ENCODE assay signal across 1 cellular context in the genomic region with DNA sequence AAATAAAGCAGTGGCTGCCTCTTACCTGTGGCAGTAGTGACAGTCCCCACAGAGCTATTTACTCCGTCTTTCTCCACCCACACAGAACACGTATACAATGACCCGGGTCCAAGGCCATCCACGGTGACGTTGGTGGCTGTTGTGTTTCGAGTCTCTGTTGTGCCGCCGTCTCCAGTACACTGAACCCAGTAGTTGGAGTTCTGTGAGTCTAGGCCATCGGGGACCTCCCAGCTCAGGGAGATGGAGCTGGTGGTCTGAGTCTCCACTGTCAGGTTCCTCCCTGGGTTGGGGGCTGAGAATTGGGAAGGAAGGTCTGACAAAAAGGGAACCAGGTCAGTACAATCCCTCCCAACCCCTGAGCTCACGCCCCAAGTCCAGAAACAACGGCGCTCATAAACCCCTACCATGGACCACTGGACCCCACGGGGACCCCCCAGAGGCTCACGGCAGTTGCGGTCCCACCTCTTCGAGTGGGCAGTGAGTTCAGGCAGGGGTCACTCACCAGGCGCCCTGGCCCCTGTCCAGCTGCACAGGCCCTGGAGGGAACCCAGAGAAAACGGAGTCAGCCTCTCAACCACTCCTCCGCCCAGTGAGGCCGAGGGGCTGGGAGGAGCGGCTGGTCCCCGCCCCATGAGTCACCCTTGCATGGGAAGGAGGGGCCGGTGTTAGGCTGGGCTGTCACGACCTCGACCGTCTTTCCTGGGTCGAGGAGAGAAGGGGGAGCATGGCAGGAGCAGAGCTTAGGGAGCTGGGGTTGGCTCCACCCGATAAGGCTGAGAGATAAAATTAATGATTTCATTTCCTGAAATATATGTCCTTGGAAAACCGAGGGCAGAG.
A peak's percentile ranks its signal among the peaks of the same experiment; 100 is the strongest.
TF ChIP-seq lines count a peak whose summit lies in the region.

No MANE protein-coding gene starts in this region.

TF ChIP-seq in HepG2, 621 proteins besides CTCF, POLR2A, EP300 and RAD21 (continued from another document and continues in another):
- TF ChIP-seq, protein P1, sequence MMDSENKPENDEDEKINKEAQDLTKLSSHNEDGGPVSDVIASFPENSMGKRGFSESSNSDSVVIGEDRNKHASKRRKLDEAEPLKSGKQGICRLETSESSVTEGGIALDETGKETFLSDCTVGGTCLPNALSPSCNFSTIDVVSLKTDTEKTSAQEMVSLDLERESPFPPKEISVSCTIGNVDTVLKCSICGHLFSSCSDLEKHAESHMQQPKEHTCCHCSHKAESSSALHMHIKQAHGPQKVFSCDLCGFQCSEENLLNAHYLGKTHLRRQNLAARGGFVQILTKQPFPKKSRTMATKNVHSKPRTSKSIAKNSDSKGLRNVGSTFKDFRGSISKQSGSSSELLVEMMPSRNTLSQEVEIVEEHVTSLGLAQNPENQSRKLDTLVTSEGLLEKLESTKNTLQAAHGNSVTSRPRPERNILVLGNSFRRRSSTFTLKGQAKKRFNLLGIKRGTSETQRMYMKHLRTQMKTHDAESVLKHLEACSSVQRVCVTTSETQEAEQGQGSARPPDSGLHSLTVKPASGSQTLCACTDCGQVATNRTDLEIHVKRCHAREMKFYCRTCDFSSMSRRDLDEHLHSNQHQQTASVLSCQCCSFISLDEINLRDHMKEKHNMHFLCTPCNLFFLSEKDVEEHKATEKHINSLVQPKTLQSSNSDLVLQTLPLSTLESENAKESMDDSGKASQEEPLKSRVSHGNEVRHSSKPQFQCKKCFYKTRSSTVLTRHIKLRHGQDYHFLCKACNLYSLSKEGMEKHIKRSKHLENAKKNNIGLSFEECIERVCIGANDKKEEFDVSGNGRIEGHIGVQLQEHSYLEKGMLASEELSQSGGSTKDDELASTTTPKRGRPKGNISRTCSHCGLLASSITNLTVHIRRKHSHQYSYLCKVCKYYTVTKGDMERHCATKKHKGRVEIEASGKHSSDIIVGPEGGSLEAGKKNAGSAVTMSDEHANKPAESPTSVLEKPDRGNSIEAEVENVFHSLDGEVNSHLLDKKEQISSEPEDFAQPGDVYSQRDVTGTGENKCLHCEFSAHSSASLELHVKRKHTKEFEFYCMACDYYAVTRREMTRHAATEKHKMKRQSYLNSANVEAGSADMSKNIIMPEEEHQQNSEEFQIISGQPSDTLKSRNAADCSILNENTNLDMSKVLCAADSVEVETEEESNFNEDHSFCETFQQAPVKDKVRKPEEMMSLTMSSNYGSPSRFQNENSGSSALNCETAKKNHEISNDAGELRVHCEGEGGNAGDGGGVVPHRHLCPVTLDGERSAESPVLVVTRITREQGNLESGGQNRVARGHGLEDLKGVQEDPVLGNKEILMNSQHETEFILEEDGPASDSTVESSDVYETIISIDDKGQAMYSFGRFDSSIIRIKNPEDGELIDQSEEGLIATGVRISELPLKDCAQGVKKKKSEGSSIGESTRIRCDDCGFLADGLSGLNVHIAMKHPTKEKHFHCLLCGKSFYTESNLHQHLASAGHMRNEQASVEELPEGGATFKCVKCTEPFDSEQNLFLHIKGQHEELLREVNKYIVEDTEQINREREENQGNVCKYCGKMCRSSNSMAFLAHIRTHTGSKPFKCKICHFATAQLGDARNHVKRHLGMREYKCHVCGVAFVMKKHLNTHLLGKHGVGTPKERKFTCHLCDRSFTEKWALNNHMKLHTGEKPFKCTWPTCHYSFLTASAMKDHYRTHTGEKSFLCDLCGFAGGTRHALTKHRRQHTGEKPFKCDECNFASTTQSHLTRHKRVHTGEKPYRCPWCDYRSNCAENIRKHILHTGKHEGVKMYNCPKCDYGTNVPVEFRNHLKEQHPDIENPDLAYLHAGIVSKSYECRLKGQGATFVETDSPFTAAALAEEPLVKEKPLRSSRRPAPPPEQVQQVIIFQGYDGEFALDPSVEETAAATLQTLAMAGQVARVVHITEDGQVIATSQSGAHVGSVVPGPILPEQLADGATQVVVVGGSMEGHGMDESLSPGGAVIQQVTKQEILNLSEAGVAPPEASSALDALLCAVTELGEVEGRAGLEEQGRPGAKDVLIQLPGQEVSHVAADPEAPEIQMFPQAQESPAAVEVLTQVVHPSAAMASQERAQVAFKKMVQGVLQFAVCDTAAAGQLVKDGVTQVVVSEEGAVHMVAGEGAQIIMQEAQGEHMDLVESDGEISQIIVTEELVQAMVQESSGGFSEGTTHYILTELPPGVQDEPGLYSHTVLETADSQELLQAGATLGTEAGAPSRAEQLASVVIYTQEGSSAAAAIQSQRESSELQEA (CRISPR knock-in tag; IDR thresholded peaks at IDR 0.05; ENCODE audit: not compliant biosample characterization), result peak; percentile 86
- TF ChIP-seq ZNF337 (CRISPR knock-in tag; IDR thresholded peaks at IDR 0.05; ENCODE audit: borderline replicate concordance, low read depth) (peak; percentile 86; the same call in 1 of the 2 replicates), SP4 (CRISPR knock-in tag; IDR thresholded peaks at IDR 0.05) (no peak), LCORL (IDR thresholded peaks at IDR 0.05) (no peak), LCORL (CRISPR knock-in tag; IDR thresholded peaks at IDR 0.05) (peak; percentile 50; the same call in 1 of the 2 replicates), SP5 (CRISPR knock-in tag; IDR thresholded peaks at IDR 0.05; ENCODE audit: borderline replicate concordance, low read depth) (peak; percentile 98), TCF12 (IDR thresholded peaks at IDR 0.05) (no peak), TCF12 (CRISPR knock-in tag; IDR thresholded peaks at IDR 0.05) (peak; percentile 57; the same call in 1 of the 2 replicates), ZNF770 (CRISPR knock-in tag; IDR thresholded peaks at IDR 0.05) (peak; percentile 86), ZSCAN30 (CRISPR knock-in tag; IDR thresholded peaks at IDR 0.05) (no peak), MBD4 (IDR thresholded peaks at IDR 0.05; ENCODE audit: borderline replicate concordance, low read length) (no peak), KDM3A (CRISPR knock-in tag; IDR thresholded peaks at IDR 0.05; ENCODE audit: low read depth) (peak; percentile 8; the same call in 1 of the 2 replicates), ZNF546 (CRISPR knock-in tag; conservative IDR thresholded peaks at IDR 0.05) (0 out of 2 replicates have a peak, but pooled peaks have one; percentile 27), SNAPC2 (CRISPR knock-in tag; IDR thresholded peaks at IDR 0.05) (no peak), MAFG (CRISPR knock-in tag; IDR thresholded peaks at IDR 0.05) (no peak), SATB2 (CRISPR knock-in tag; IDR thresholded peaks at IDR 0.05) (no peak), TCF7 (IDR thresholded peaks at IDR 0.05; ENCODE audit: low read depth) (peak; percentile 77), MYC (CRISPR knock-in tag; IDR thresholded peaks at IDR 0.05; ENCODE audit: borderline replicate concordance) (peak; percentile 57; the same call in 1 of the 2 replicates), TEAD2 (CRISPR knock-in tag; IDR thresholded peaks at IDR 0.05) (no peak), RCOR2 (CRISPR knock-in tag; IDR thresholded peaks at IDR 0.05) (no peak; the same call in 1 of the 2 replicates), CHD4 (IDR thresholded peaks at IDR 0.05; ENCODE audit: borderline replicate concordance, low read length) (peak; percentile 89; the same call in 1 of the 2 replicates), ZGPAT (CRISPR knock-in tag; IDR thresholded peaks at IDR 0.05) (peak; percentile 81; the same call in 1 of the 2 replicates), GTF2F1 (IDR thresholded peaks at IDR 0.05; ENCODE audit: low read length) (peak; percentile 75; the same call in 1 of the 2 replicates), JUNB (CRISPR knock-in tag; IDR thresholded peaks at IDR 0.05; ENCODE audit: borderline replicate concordance) (peak; percentile 81; the same call in 1 of the 2 replicates), KLF13 (CRISPR knock-in tag; IDR thresholded peaks at IDR 0.05) (0 out of 2 replicates have a peak, but pooled peaks have one; percentile 18), ZNF557 (CRISPR knock-in tag; IDR thresholded peaks at IDR 0.05) (peak; percentile 50; the same call in 1 of the 2 replicates), ZNF530 (CRISPR knock-in tag; IDR thresholded peaks at IDR 0.05; ENCODE audit: low read depth) (no peak), HNRNPL (IDR thresholded peaks at IDR 0.05; ENCODE audit: low read depth, low read length) (peak; percentile 84), ZNF562 (CRISPR knock-in tag; IDR thresholded peaks at IDR 0.05; ENCODE audit: borderline replicate concordance) (no peak), BRD4 (CRISPR knock-in tag; IDR thresholded peaks at IDR 0.05) (peak; percentile 79), RXRB (CRISPR knock-in tag; IDR thresholded peaks at IDR 0.05; ENCODE audit: borderline replicate concordance) (peak; percentile 85), SALL2 (CRISPR knock-in tag; IDR thresholded peaks at IDR 0.05) (peak; percentile 87; the same call in 1 of the 2 replicates), GABPB1 (CRISPR knock-in tag; IDR thresholded peaks at IDR 0.05) (peak; percentile 65), ZNF878 (CRISPR knock-in tag; IDR thresholded peaks at IDR 0.05) (peak; percentile 90)
- TF ChIP-seq, protein P2, sequence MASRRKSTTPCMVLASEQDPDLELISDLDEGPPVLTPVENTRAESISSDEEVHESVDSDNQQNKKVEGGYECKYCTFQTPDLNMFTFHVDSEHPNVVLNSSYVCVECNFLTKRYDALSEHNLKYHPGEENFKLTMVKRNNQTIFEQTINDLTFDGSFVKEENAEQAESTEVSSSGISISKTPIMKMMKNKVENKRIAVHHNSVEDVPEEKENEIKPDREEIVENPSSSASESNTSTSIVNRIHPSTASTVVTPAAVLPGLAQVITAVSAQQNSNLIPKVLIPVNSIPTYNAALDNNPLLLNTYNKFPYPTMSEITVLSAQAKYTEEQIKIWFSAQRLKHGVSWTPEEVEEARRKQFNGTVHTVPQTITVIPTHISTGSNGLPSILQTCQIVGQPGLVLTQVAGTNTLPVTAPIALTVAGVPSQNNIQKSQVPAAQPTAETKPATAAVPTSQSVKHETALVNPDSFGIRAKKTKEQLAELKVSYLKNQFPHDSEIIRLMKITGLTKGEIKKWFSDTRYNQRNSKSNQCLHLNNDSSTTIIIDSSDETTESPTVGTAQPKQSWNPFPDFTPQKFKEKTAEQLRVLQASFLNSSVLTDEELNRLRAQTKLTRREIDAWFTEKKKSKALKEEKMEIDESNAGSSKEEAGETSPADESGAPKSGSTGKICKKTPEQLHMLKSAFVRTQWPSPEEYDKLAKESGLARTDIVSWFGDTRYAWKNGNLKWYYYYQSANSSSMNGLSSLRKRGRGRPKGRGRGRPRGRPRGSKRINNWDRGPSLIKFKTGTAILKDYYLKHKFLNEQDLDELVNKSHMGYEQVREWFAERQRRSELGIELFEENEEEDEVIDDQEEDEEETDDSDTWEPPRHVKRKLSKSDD (CRISPR knock-in tag; IDR thresholded peaks at IDR 0.05; ENCODE audit: low read depth), result peak; percentile 10; the same call in 1 of the 2 replicates
- TF ChIP-seq, protein P3, sequence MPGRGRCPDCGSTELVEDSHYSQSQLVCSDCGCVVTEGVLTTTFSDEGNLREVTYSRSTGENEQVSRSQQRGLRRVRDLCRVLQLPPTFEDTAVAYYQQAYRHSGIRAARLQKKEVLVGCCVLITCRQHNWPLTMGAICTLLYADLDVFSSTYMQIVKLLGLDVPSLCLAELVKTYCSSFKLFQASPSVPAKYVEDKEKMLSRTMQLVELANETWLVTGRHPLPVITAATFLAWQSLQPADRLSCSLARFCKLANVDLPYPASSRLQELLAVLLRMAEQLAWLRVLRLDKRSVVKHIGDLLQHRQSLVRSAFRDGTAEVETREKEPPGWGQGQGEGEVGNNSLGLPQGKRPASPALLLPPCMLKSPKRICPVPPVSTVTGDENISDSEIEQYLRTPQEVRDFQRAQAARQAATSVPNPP (CRISPR knock-in tag; IDR thresholded peaks at IDR 0.05), result 0 out of 2 replicates have a peak, but pooled peaks have one; percentile 66
- TF ChIP-seq, protein P4, sequence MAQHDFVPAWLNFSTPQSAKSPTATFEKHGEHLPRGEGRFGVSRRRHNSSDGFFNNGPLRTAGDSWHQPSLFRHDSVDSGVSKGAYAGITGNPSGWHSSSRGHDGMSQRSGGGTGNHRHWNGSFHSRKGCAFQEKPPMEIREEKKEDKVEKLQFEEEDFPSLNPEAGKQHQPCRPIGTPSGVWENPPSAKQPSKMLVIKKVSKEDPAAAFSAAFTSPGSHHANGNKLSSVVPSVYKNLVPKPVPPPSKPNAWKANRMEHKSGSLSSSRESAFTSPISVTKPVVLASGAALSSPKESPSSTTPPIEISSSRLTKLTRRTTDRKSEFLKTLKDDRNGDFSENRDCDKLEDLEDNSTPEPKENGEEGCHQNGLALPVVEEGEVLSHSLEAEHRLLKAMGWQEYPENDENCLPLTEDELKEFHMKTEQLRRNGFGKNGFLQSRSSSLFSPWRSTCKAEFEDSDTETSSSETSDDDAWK (CRISPR knock-in tag; IDR thresholded peaks at IDR 0.05), result no peak
- TF ChIP-seq, protein P5, sequence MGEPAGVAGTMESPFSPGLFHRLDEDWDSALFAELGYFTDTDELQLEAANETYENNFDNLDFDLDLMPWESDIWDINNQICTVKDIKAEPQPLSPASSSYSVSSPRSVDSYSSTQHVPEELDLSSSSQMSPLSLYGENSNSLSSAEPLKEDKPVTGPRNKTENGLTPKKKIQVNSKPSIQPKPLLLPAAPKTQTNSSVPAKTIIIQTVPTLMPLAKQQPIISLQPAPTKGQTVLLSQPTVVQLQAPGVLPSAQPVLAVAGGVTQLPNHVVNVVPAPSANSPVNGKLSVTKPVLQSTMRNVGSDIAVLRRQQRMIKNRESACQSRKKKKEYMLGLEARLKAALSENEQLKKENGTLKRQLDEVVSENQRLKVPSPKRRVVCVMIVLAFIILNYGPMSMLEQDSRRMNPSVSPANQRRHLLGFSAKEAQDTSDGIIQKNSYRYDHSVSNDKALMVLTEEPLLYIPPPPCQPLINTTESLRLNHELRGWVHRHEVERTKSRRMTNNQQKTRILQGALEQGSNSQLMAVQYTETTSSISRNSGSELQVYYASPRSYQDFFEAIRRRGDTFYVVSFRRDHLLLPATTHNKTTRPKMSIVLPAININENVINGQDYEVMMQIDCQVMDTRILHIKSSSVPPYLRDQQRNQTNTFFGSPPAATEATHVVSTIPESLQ (CRISPR knock-in tag; conservative IDR thresholded peaks at IDR 0.05), result 0 out of 2 replicates have a peak, but pooled peaks have one; percentile 75
